In the genomic region with DNA sequence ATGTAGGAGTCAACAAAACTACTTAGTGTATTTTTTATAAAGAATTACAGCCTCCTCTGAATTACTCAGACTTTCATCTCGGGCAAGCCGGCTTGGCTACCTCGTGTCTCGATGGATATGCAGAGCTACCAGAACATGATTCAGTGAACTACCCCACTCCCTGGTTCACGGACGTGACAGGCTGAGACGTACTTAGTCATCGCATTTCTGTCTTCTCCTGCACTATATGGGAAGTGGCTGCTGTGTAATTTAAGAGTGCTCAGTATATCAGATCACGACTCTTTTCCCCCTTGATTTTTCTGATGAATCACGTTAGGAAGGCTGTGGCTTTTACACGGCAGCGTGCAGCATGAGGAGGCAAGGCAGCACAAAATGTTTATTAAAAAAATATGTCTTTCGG, we compare ENCODE assay signal across 10 cellular contexts.
DNase-seq lines count a peak whose midpoint lies in the region; ATAC-seq and TF ChIP-seq lines count a peak whose summit lies in the region.
"Had no signal": no experiment of that assay in that cellular context is flagged by ENCODE, and none has a peak within 500 bp of the region (broad histone marks: within the 10 kb centered on the region; RNA-seq: fewer than 3 reads in every experiment).

No MANE protein-coding gene starts in this region.

- DNase-seq in ACHN, result peak; percentile 34
- DNase-seq in NOMO-1 treated with DMSO at 0.1 percent for 48 hours (lab: John Stamatoyannopoulos, UW; ENCODE audit: unreplicated experiment), result peak; percentile 54
- DNase-seq in natural killer cell, result no peak
- no peak for DNase-seq in posterior vena cava (ENCODE audit: low spot score)
- no peak for DNase-seq in occipital lobe (lab: John Stamatoyannopoulos, UW)
- no peak for DNase-seq in NCI-H69 (lab: John Stamatoyannopoulos, UW)
- DNase-seq in NCI-H2196 treated with DMSO at 0.1 percent for 48 hours (lab: John Stamatoyannopoulos, UW; ENCODE audit: unreplicated experiment), result no peak
- DNase-seq: effector CD8-positive, alpha-beta T cell had no signal

- H3K27ac Mint-ChIP-seq in activated naive CD4-positive, alpha-beta T cell treated with anti-CD3 and anti-CD28 coated beads, Interleukin-2, amount 50 U/mL, for 24 hours, result peak overlapping the region; percentile 86
- H3K27ac Mint-ChIP-seq in natural killer cell, result no peak overlapping the region
- H3K27ac Mint-ChIP-seq: IgD-negative memory B cell had no signal

- H3K4me1 Mint-ChIP-seq in activated naive CD4-positive, alpha-beta T cell treated with anti-CD3 and anti-CD28 coated beads, Interleukin-2, amount 50 U/mL, for 24 hours, result peaks cover 30% of the 10 kb centered on the region
- H3K4me1 Mint-ChIP-seq in natural killer cell, result peaks cover 0 to 5% of the 10 kb centered on the region in 2 donors

- TF ChIP-seq CTCF in natural killer cell (IDR thresholded peaks at IDR 0.05), result no peak

- ATAC-seq in natural killer cell, result peak in 2 of 3 donors; percentile 49 to 58

- peak overlapping the region; percentile 53 for H3K4me3 Mint-ChIP-seq in activated naive CD4-positive, alpha-beta T cell treated with anti-CD3 and anti-CD28 coated beads, Interleukin-2, amount 50 U/mL, for 24 hours
- no peak overlapping the region for H3K4me3 Mint-ChIP-seq in natural killer cell
- H3K4me3 Mint-ChIP-seq: IgD-negative memory B cell had no signal

- H3K36me3 Mint-ChIP-seq in activated naive CD4-positive, alpha-beta T cell treated with anti-CD3 and anti-CD28 coated beads, Interleukin-2, amount 50 U/mL, for 24 hours, result no peaks in the 10 kb centered on the region
- H3K36me3 Mint-ChIP-seq in natural killer cell, result no peaks in the 10 kb centered on the region

- H3K27me3 Mint-ChIP-seq in activated naive CD4-positive, alpha-beta T cell treated with anti-CD3 and anti-CD28 coated beads, Interleukin-2, amount 50 U/mL, for 24 hours, result no peaks in the 10 kb centered on the region
- H3K27me3 Mint-ChIP-seq in natural killer cell (ENCODE audit: low read depth in 2 of 2), result peaks cover 26 to 39% of the 10 kb centered on the region in 2 donors

- in situ Hi-C loops in ACHN (cut with HindIII; ENCODE audit: low pct_ligation_motif_present, low pct_unique_long_range_greater_than_20kb, low sequenced_read_pairs), result no loop called here

- intact Hi-C loops in natural killer cell (cut with micrococcal nuclease), result no loop called here
- intact Hi-C loops in posterior vena cava (cut with DNase I), result no loop called here

- no peaks in the 10 kb centered on the region for H3K9me3 Mint-ChIP-seq in activated naive CD4-positive, alpha-beta T cell treated with anti-CD3 and anti-CD28 coated beads, Interleukin-2, amount 50 U/mL, for 24 hours
- H3K9me3 Mint-ChIP-seq in natural killer cell, result peaks cover 0 to 2% of the 10 kb centered on the region in 2 donors

Comparison
In these comparisons a context has a peak if more than half of its experiments do, and no peak if none do; other contexts are left out.
1. DNase-seq: peak in ACHN (single experiment) and NOMO-1 treated with DMSO at 0.1 percent for 48 hours (single experiment); none in natural killer cell (single experiment), posterior vena cava (single experiment), occipital lobe (single experiment), NCI-H69 (single experiment) and NCI-H2196 treated with DMSO at 0.1 percent for 48 hours (single experiment).